In the genomic region with DNA sequence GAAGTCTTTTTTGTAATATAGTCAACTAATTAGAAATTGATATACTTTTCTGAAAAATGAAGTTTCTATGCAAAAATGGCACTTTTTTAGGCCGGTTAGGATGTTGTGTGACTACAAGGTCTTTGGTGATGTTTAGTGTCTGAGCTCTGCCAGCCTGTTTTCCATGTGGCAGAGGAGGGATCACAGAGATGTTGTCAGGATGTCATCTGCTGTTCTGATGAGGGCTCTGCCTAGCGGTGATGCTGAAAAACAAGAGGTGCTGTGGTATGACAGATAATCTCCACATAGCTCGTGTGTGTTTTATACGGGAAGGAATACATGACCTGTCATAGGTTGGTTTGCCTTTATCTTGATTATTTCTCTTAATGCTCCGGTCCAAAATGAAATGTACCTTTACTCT, we compare ENCODE assay signal across 13 cellular contexts.
"Had no signal": no experiment of that assay in that cellular context is flagged by ENCODE, and none has a peak within 500 bp of the region (broad histone marks: within the 10 kb centered on the region; RNA-seq: fewer than 3 reads in every experiment).

No MANE protein-coding gene starts in this region.

- H3K4me1 ChIP-seq: breast epithelium, esophagus squamous epithelium had no signal

- H3K36me3 ChIP-seq: breast epithelium had no signal

- H3K27ac ChIP-seq: breast epithelium, esophagus squamous epithelium had no signal

- H3K9me3 ChIP-seq: breast epithelium, esophagus squamous epithelium had no signal

- H3K4me1 Mint-ChIP-seq: stimulated activated memory B cell treated with anti-CD40 and anti-IgM and Interleukin-4, amounts not matched to agents 10 μg/mL and 1 μg/mL and 100 μg/mL, for 72 hours had no signal

- H3K27ac Mint-ChIP-seq: activated naive CD8-positive, alpha-beta T cell treated with anti-CD3 and anti-CD28 coated beads, Interleukin-2, amount 50 U/mL, for 24 hours had no signal

- ATAC-seq: activated CD4-positive, CD25-positive, alpha-beta regulatory T cell treated with anti-CD3 and anti-CD28 coated beads, Interleukin-2, amount 50 U/mL, for 24 hours; activated naive CD8-positive, alpha-beta T cell treated with anti-CD3 and anti-CD28 coated beads, Interleukin-2, amount 50 U/mL, for 24 hours; left ventricle myocardium superior; natural killer cell; stimulated activated memory B cell treated with anti-CD40 and anti-IgM and Interleukin-4, amounts not matched to agents 10 μg/mL and 1 μg/mL and 100 μg/mL, for 72 hours had no signal

- H3K27me3 Mint-ChIP-seq: activated naive CD8-positive, alpha-beta T cell treated with anti-CD3 and anti-CD28 coated beads, Interleukin-2, amount 50 U/mL, for 24 hours; stimulated activated memory B cell treated with anti-CD40 and anti-IgM and Interleukin-4, amounts not matched to agents 10 μg/mL and 1 μg/mL and 100 μg/mL, for 72 hours had no signal

- H3K9me3 Mint-ChIP-seq: activated naive CD8-positive, alpha-beta T cell treated with anti-CD3 and anti-CD28 coated beads, Interleukin-2, amount 50 U/mL, for 24 hours; natural killer cell; stimulated activated memory B cell treated with anti-CD40 and anti-IgM and Interleukin-4, amounts not matched to agents 10 μg/mL and 1 μg/mL and 100 μg/mL, for 72 hours had no signal

- H3K4me3 ChIP-seq: breast epithelium, esophagus squamous epithelium had no signal

- DNase-seq: activated CD4-positive, alpha-beta T cell treated with anti-CD3 and anti-CD28 coated beads, Interleukin-2, amount 50 U/mL, for 1 hour; activated CD8-positive, alpha-beta memory T cell treated with anti-CD3 and anti-CD28 coated beads for 24 hours; activated naive CD4-positive, alpha-beta T cell treated with Interleukin-2 at 50 U/mL for 16 hours; activated naive CD8-positive, alpha-beta T cell treated with anti-CD3 and anti-CD28 coated beads, Interleukin-2, amount 50 U/mL, for 24 hours; cerebellar nuclear complex; effector CD8-positive, alpha-beta T cell; esophagus squamous epithelium; left ventricle myocardium superior; mesendoderm; natural killer cell had no signal

- H3K36me3 Mint-ChIP-seq: natural killer cell had no signal

- H3K4me3 Mint-ChIP-seq: activated naive CD8-positive, alpha-beta T cell treated with anti-CD3 and anti-CD28 coated beads, Interleukin-2, amount 50 U/mL, for 24 hours; natural killer cell; stimulated activated memory B cell treated with anti-CD40 and anti-IgM and Interleukin-4, amounts not matched to agents 10 μg/mL and 1 μg/mL and 100 μg/mL, for 72 hours had no signal

- H3K27me3 ChIP-seq: breast epithelium, esophagus squamous epithelium had no signal
